1 cellular context compared by ENCODE assay signal in genomic region chr11:61766353-61766841, GRCh38.
TF ChIP-seq lines count a peak whose summit lies in the region.

No MANE protein-coding gene starts in this region.

TF ChIP-seq in IMR-90, 13 proteins besides CTCF, POLR2A, EP300 and RAD21:
- TF ChIP-seq BHLHE40 (IDR thresholded peaks at IDR 0.05; ENCODE audit: low read depth, low read length), result peak; percentile 60
- no peak for TF ChIP-seq ELK1 (IDR thresholded peaks at IDR 0.05; ENCODE audit: borderline replicate concordance, low read depth, low read length)
